1 cellular context compared by ENCODE assay signal in the genomic region with DNA sequence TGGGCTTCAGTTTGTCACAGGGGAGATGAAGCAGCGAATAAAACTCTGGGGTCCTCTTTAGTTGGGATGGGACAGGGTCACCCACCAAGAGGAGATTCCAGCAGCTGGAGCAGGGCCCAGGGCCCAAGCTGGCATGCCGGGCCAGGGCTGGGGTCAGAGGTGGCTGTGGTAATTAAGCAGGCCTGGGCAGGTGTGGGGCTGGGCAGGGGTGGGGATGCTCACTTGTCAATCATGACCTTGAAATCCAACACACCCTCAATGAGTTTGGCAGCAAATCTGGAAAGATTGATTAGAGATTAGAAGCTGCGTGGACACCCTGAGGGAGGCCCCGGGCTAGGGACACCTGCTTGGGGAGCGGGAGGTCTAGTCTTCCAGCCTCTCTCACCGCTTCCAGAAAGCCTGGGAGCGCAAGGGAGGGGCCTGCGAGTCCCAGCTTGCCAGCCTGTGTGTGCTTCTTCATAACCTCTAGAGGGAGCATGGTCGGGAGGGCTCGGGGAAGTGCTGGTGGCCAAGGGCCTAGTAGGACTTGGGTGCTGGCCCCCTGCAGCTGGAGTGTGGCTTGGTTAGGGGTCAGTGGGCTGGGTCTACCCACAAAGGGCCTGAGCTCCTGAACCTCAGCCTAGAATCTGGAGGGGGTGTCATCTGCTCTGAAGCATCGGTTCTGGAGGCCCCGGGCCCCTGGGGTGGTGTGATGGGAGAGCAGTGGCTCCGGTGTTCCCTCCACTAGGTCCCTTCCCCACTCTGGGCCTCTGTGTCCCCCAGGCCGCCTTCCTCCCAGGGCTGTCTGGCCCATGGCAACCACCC.
TF ChIP-seq lines count a peak whose summit lies in the region.

No MANE protein-coding gene starts in this region.

TF ChIP-seq in GM23338, 12 proteins besides CTCF, POLR2A, EP300 and RAD21 (continued from another document):
- TF ChIP-seq ZNF462 (CRISPR knock-in tag; IDR thresholded peaks at IDR 0.05) (no peak), ETS1 (IDR thresholded peaks at IDR 0.05) (no peak), EZH2 (IDR thresholded peaks at IDR 0.05; ENCODE audit: low read depth, unreplicated experiment) (no peak)
